8 cellular contexts compared by ENCODE assay signal in genomic region chr21:46228345-46229051, GRCh38. TPM values are rescaled to one million over a fixed set of nuclear protein-coding genes. Genes with fewer than 3 reads are reported as not detected.
DNase-seq lines count a peak whose midpoint lies in the region; ATAC-seq and TF ChIP-seq lines count a peak whose summit lies in the region.

Gene LSS, minus strand, starts transcription at chr21:46228774. Its CDS starts 29 bp downstream, at chr21:46228745.

- no peak for TF ChIP-seq CTCF in SK-N-SH (IDR thresholded peaks at IDR 0.05)

- peak; percentile 77 for ATAC-seq in HG02588 (IDR thresholded peaks at IDR 0.05; ENCODE audit: unreplicated experiment)

- H2AFZ ChIP-seq in SK-N-SH (ENCODE audit: low read depth), result peak within 1 kb of the TSS; percentile 84

- peak within 1 kb of the TSS; percentile 91 to 96 for H3K4me3 ChIP-seq in SK-N-SH (ENCODE audit: low read depth in 2 of 2, low read length in 1 of 2)

- CTCF ChIA-PET in SK-N-SH (lab: Yijun Ruan, JAX), result interaction anchor here (0.7 to 1.8 kb wide), 3 partner anchors 9 to 68 kb away, joined by 3 to 7 read pairs (median 4); no protein-coding TSS in a partner anchor

- POLR2A ChIA-PET in SK-N-SH (lab: Yijun Ruan, JAX), result interaction anchor here (0.6 kb wide), 2 partner anchors 97 to 404 kb away, joined by 3 read pairs; no protein-coding TSS in a partner anchor

- peaks cover 16 to 20% of the 10 kb centered on the region in 2 experiments for H3K36me3 ChIP-seq in SK-N-SH (replicated peaks in 1 of 2; ENCODE audit: control insufficient read depth in 1 of 2, insufficient read depth in 2 of 2, low read length in 1 of 2)

- peak within 1 kb of the TSS; percentile 59 to 76; a peak in 3 of 4 replicates for H3K27ac ChIP-seq in SK-N-SH (ENCODE audit: low read depth in 2 of 2, low read length in 1 of 2)
- H3K27ac ChIP-seq in substantia nigra (ENCODE audit: low read depth, low read length, poor library complexity, severe bottlenecking), result peak within 1 kb of the TSS; percentile 96

- peaks cover 46% of the 10 kb centered on the region for H3K79me2 ChIP-seq in SK-N-SH (ENCODE audit: insufficient read depth)

- TF ChIP-seq RAD21 in SK-N-SH (IDR thresholded peaks at IDR 0.05; ENCODE audit: low read length), result no peak

- WGBS in SK-N-SH (ENCODE audit: low lambda C conversion rate), result 0% methylated on average over 12 of the region's 77 CpGs

- peak within 1 kb of the TSS; percentile 93 for H3K4me2 ChIP-seq in SK-N-SH

- H3K27me3 ChIP-seq in SK-N-SH (ENCODE audit: insufficient read depth), result no peaks in the 10 kb centered on the region

- H3K4me1 ChIP-seq in SK-N-SH (ENCODE audit: control insufficient read depth in 1 of 2, insufficient read depth in 2 of 2, low read depth in 1 of 2, low read length in 1 of 2), result peaks cover 12 to 22% of the 10 kb centered on the region in 2 experiments; a peak in 3 of 4 replicates

- H3K9ac ChIP-seq in SK-N-SH, result peak within 1 kb of the TSS; percentile 81

- H3F3A ChIP-seq in SK-N-SH (replicated peaks; ENCODE audit: insufficient read depth), result peaks cover 8% of the 10 kb centered on the region

- DNase-seq in GM04504 (ENCODE audit: low read depth), result peak; percentile 95
- peak; percentile 98 for DNase-seq in NCI-H1092 (lab: John Stamatoyannopoulos, UW)
- DNase-seq in SK-N-SH, result peak; percentile 97
- DNase-seq in activated naive CD4-positive, alpha-beta T cell treated with anti-CD3 and anti-CD28 coated beads, Interleukin-2, amount 50 U/mL, for 16 hours, result peak; percentile 97
- peak; percentile 99 for DNase-seq in germinal center (ENCODE audit: low spot score)
- DNase-seq in non-pigmented ciliary epithelial cell (ENCODE audit: low read depth), result peak; percentile 87
- peak; percentile 69 to 99 (median 95) for DNase-seq in substantia nigra (lab: John Stamatoyannopoulos, UW)

- no peaks in the 10 kb centered on the region for H3K9me2 ChIP-seq in SK-N-SH

- no peak for TF ChIP-seq EP300 in SK-N-SH (IDR thresholded peaks at IDR 0.05; ENCODE audit: borderline replicate concordance in 1 of 2, low read depth in 1 of 2, low read length in 1 of 2)

- no peaks in the 10 kb centered on the region for H3K9me3 ChIP-seq in SK-N-SH

- H4K20me1 ChIP-seq in SK-N-SH (ENCODE audit: insufficient read depth), result peaks cover 8% of the 10 kb centered on the region

TF ChIP-seq in SK-N-SH, 30 proteins besides CTCF, POLR2A, EP300 and RAD21 (continues in another document):
- no peak for TF ChIP-seq ZBTB33 (IDR thresholded peaks at IDR 0.05; ENCODE audit: borderline replicate concordance, low read depth)
- TF ChIP-seq MXI1 (IDR thresholded peaks at IDR 0.05; ENCODE audit: low read depth, low read length), result peak; percentile 88
- no peak for TF ChIP-seq PBX3 (IDR thresholded peaks at IDR 0.05)
- TF ChIP-seq RXRA (IDR thresholded peaks at IDR 0.05; ENCODE audit: borderline replicate concordance, low read depth), result no peak
- TF ChIP-seq SMC3 (IDR thresholded peaks at IDR 0.05; ENCODE audit: low read depth, low read length), result no peak
- no peak for TF ChIP-seq GATA2 (CRISPR knock-in tag; IDR thresholded peaks at IDR 0.05)
- TF ChIP-seq TEAD4 (IDR thresholded peaks at IDR 0.05; ENCODE audit: borderline replicate concordance, insufficient read depth), result no peak
- TF ChIP-seq IRF3 (IDR thresholded peaks at IDR 0.05; ENCODE audit: low read depth, low read length), result no peak
- TF ChIP-seq USF2 (IDR thresholded peaks at IDR 0.05; ENCODE audit: borderline replicate concordance, low read depth, low read length), result no peak
- no peak for TF ChIP-seq FOXJ3 (CRISPR knock-in tag; IDR thresholded peaks at IDR 0.05)
- peak; percentile 46 for TF ChIP-seq POLR2AphosphoS5 (IDR thresholded peaks at IDR 0.05; ENCODE audit: low read depth, low read length)
- TF ChIP-seq GABPA (IDR thresholded peaks at IDR 0.05; ENCODE audit: low read depth), result no peak
- peak; percentile 63 for TF ChIP-seq MAX (IDR thresholded peaks at IDR 0.05; ENCODE audit: low read depth)
- TF ChIP-seq FOXM1 (IDR thresholded peaks at IDR 0.05; ENCODE audit: low read depth), result no peak
- TF ChIP-seq TCF12 (IDR thresholded peaks at IDR 0.05), result no peak
- no peak for TF ChIP-seq FOSL2 (IDR thresholded peaks at IDR 0.05; ENCODE audit: borderline replicate concordance, low read depth)
- TF ChIP-seq TAF1 (IDR thresholded peaks at IDR 0.05; ENCODE audit: borderline replicate concordance, low read depth, low read length), result peak; percentile 26; the same call in 1 of the 2 replicates
- no peak for TF ChIP-seq ELF1 (IDR thresholded peaks at IDR 0.05)
- no peak for TF ChIP-seq JUND (IDR thresholded peaks at IDR 0.05)
- TF ChIP-seq NFIC (IDR thresholded peaks at IDR 0.05; ENCODE audit: borderline replicate concordance), result no peak
- no peak for TF ChIP-seq MEF2A (IDR thresholded peaks at IDR 0.05; ENCODE audit: borderline replicate concordance, low read depth)
- no peak for TF ChIP-seq RFX5 (IDR thresholded peaks at IDR 0.05; ENCODE audit: low read length)
- peak; percentile 77 for TF ChIP-seq NRF1 (IDR thresholded peaks at IDR 0.05; ENCODE audit: low read depth, low read length)
- TF ChIP-seq SIN3A (IDR thresholded peaks at IDR 0.05; ENCODE audit: borderline replicate concordance, low read depth, low read length), result no peak; the same call in 1 of the 2 replicates
- TF ChIP-seq USF1 (IDR thresholded peaks at IDR 0.05; ENCODE audit: borderline replicate concordance, low read depth), result peak; percentile 30
- TF ChIP-seq CHD2 (IDR thresholded peaks at IDR 0.05; ENCODE audit: low read length, partially characterized antibody), result peak; percentile 34
- TF ChIP-seq YY1 (IDR thresholded peaks at IDR 0.05; ENCODE audit: low read depth), result no peak

RNA-seq across cellular contexts. Expression of gene LSS, which starts in this region (rescaled TPM):
- 38.7 and 41.8 TPM in 2 replicates for polyA plus RNA-seq in SK-N-SH (2012; rRNA removed)
- 14.4 and 23.1 TPM in 2 replicates for polyA plus RNA-seq in SK-N-SH (2012; cell fraction: cytosol; rRNA removed)
- 110 and 119 TPM in 2 replicates for polyA plus RNA-seq in SK-N-SH (2012; cell fraction: nucleus; rRNA removed)

Comparison
In these comparisons a context has a peak if more than half of its experiments do, and no peak if none do; other contexts are left out.
1. Peak in every context shown above with its lines: DNase-seq, ATAC-seq, H3K4me3 ChIP-seq and H3K27ac ChIP-seq.